In the genomic region with DNA sequence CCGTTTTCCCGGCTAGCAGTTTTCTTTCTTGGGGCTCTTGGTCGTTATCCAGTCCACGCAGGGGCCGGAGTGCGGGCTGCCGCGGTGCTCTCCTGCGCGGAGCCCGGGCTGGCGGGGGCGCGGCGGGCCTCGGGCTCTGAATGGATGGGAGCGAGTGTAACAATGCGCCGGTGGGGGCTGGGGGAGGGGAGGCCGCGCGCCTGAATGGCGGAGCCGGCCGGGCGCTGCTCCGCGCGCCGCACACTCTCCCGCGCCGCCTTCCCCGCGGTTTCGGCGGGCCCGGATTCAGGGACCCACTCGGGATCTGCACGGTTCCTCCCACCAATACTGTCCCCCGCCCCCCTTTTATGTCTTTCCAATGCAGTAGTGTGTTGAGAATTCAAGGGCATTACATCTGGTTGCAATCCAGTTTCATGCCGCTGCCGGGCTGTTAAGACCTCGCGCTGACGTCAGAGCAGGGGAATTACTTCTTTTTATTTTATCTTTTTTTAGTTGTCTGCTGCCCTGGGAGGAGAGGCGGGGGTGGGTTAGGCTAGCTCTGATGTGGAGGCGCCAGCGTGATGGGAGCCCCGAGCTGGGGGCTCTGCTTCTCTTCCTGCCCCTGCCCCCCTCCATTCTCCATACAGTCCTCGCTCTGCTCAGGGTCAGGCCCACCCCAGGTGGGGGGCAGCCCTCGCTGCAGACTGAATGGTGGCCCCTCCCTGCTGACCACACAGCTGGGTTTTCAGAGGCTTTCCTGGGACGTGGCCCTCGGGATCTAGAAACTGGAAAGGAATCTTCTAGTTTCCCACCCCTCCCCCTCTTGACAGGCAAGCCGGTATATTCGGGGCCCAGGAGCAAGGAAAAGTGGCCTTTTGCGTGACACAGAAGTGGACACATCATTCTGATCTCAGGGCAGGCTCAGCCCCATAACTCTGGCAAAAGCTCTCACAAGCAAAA, we compare ENCODE assay signal across 8 cellular contexts. TPM values are rescaled to one million over a fixed set of nuclear protein-coding genes. Genes with fewer than 3 reads are reported as not detected.
DNase-seq lines count a peak whose midpoint lies in the region; ATAC-seq and TF ChIP-seq lines count a peak whose summit lies in the region.

No MANE protein-coding gene starts in this region.

- H3K4me3 ChIP-seq in AG04449 (ENCODE audit: low read depth, low read length), result peak overlapping the region; percentile 76

- peak overlapping the region; percentile 88 for H3K4me3 Mint-ChIP-seq in T-helper 1 cell treated with Interleukin-12 subunit alpha and Interleukin-12 subunit beta and Interleukin-4 antibody, amounts not matched to agents 30 μg/mL and 1 μg/mL, for 36 hours

- DNase-seq in AG04449 (ENCODE audit: low read depth, low spot score) (peak; percentile 59), HT1080 (ENCODE audit: low read depth) (peak; percentile 49), hepatic stellate cell (ENCODE audit: low spot score) (peak; percentile 78), renal cortical epithelial cell (ENCODE audit: low read depth) (peak; percentile 55)

- POLR2A ChIA-PET in AG04449 (lab: Yijun Ruan, JAX), result interaction anchor here (0.6 to 2.0 kb wide), 7 partner anchors 9 to 177 kb away, joined by 3 to 10 read pairs (median 4); no protein-coding TSS in a partner anchor

- peak overlapping the region; percentile 78 for H3K27ac ChIP-seq in angular gyrus (ENCODE audit: low read depth, low read length)

- CTCF ChIA-PET in AG04449 (lab: Yijun Ruan, JAX), result interaction anchor here (0.7 to 2.8 kb wide), 17 partner anchors 11 to 238 kb away, joined by 3 to 32 read pairs (median 4); no protein-coding TSS in a partner anchor

- peaks cover 3% of the 10 kb centered on the region for H3K36me3 Mint-ChIP-seq in T-helper 1 cell treated with Interleukin-12 subunit alpha and Interleukin-12 subunit beta and Interleukin-4 antibody, amounts not matched to agents 30 μg/mL and 1 μg/mL, for 36 hours (ENCODE audit: low read depth)

- H3K4me1 Mint-ChIP-seq in T-helper 1 cell treated with Interleukin-12 subunit alpha and Interleukin-12 subunit beta and Interleukin-4 antibody, amounts not matched to agents 30 μg/mL and 1 μg/mL, for 36 hours (ENCODE audit: low read depth), result peaks cover 21% of the 10 kb centered on the region

- no peaks in the 10 kb centered on the region for H3K9me3 Mint-ChIP-seq in T-helper 1 cell treated with Interleukin-12 subunit alpha and Interleukin-12 subunit beta and Interleukin-4 antibody, amounts not matched to agents 30 μg/mL and 1 μg/mL, for 36 hours

- ATAC-seq in GM19025 (IDR thresholded peaks at IDR 0.05; ENCODE audit: low read depth, unreplicated experiment), result peak; percentile 10
- ATAC-seq in GM18858 (IDR thresholded peaks at IDR 0.05; ENCODE audit: unreplicated experiment), result no peak

- H3K27me3 Mint-ChIP-seq in T-helper 1 cell treated with Interleukin-12 subunit alpha and Interleukin-12 subunit beta and Interleukin-4 antibody, amounts not matched to agents 30 μg/mL and 1 μg/mL, for 36 hours (ENCODE audit: low read depth), result peaks cover 16% of the 10 kb centered on the region

- TF ChIP-seq CTCF in AG04449 (IDR thresholded peaks at IDR 0.05; ENCODE audit: insufficient read depth, low read length, missing control alignments), result no peak

- H3K27ac Mint-ChIP-seq in T-helper 1 cell treated with Interleukin-12 subunit alpha and Interleukin-12 subunit beta and Interleukin-4 antibody, amounts not matched to agents 30 μg/mL and 1 μg/mL, for 36 hours, result peak overlapping the region; percentile 89

RNA-seq across cellular contexts. Expression of a gene that starts 1.7 kb away (rescaled TPM):
- total RNA-seq in HT1080 (2014; rRNA removed; shearing (Covaris generic)), result 5.9 and 9.5 TPM in 2 replicates
- polyA plus RNA-seq in HT1080 (2015; cell fraction: cytosol; rRNA removed), result 20.7 and 21.4 TPM in 2 replicates
- 35.3 and 42.1 TPM in 2 replicates for polyA plus RNA-seq in HT1080 (2015; cell fraction: nucleus; rRNA removed)
- total RNA-seq in renal cortical epithelial cell, result 9.9 and 25.1 TPM in 2 replicates
